Comparison of ENCODE assay signal across 22 cellular contexts in the genomic region with DNA sequence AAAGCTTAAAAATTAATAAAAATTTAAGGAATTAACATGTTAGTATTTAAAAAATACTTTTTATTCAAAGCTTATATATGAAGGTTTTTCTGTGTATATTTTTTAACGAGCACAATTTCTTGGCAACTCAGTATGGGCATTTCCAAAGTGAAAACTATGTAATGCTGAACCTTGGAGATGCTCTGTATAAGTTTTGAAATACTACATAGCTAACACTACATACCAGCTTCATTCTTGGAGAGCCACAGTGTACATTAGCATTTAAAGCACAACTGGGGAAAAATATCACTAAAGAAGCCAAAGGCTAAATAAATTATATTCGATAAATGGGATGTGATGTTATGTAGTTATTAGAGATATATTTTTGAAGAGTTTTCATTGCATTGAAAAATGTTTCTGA.
"Had no signal": no experiment of that assay in that cellular context is flagged by ENCODE, and none has a peak within 500 bp of the region (broad histone marks: within the 10 kb centered on the region; RNA-seq: fewer than 3 reads in every experiment).

No MANE protein-coding gene starts in this region.

- H3K4me1 ChIP-seq: colonic mucosa, esophagus muscularis mucosa, esophagus squamous epithelium, foreskin keratinocyte, gastrocnemius medialis, gastroesophageal sphincter, heart left ventricle, heart right ventricle had no signal

- H3K27me3 ChIP-seq: colonic mucosa, dorsolateral prefrontal cortex, esophagus muscularis mucosa, esophagus squamous epithelium, foreskin keratinocyte, gastrocnemius medialis, gastroesophageal sphincter, heart left ventricle, heart right ventricle, hepatocyte had no signal

- H3K9me3 ChIP-seq: colonic mucosa, esophagus muscularis mucosa, esophagus squamous epithelium, gastrocnemius medialis, gastroesophageal sphincter, heart left ventricle had no signal

- DNase-seq: colonic mucosa; cortex of kidney; dermis blood vessel endothelial cell; dorsolateral prefrontal cortex; effector CD4-positive, alpha-beta T cell; effector CD8-positive, alpha-beta T cell; effector memory CD4-positive, alpha-beta T cell; effector memory CD8-positive, alpha-beta T cell; endodermal cell; erythroblast; esophagus squamous epithelium; foreskin fibroblast; foreskin keratinocyte; gastrocnemius medialis; glutamatergic neuron; head of caudate nucleus; heart left ventricle; heart right ventricle had no signal

- H3K36me3 ChIP-seq: colonic mucosa, esophagus muscularis mucosa, esophagus squamous epithelium, gastrocnemius medialis, gastroesophageal sphincter, heart left ventricle, heart right ventricle had no signal

- H3K4me3 ChIP-seq: colonic mucosa, coronary artery, dorsolateral prefrontal cortex, esophagus muscularis mucosa, esophagus squamous epithelium, gastrocnemius medialis, gastroesophageal sphincter, heart left ventricle, heart right ventricle, hepatocyte had no signal
